ENCODE assay signal across 2 cellular contexts in genomic region chr6:150902142-150902800, GRCh38.
TF ChIP-seq lines count a peak whose summit lies in the region.

No MANE protein-coding gene starts in this region.

TF ChIP-seq in IMR-90, 13 proteins besides CTCF, POLR2A, EP300 and RAD21:
- TF ChIP-seq RFX5 (IDR thresholded peaks at IDR 0.05; ENCODE audit: low read depth, low read length), result no peak
- TF ChIP-seq CEBPB (IDR thresholded peaks at IDR 0.05; ENCODE audit: low read depth, low read length), result peak; percentile 91

TF ChIP-seq in K562, 482 proteins besides CTCF, POLR2A, EP300 and RAD21:
- TF ChIP-seq CBFA2T3 (IDR thresholded peaks at IDR 0.05), result 0 out of 2 replicates have a peak, but pooled peaks have one; percentile 20
- peak; percentile 50; the same call in 1 of the 2 replicates for TF ChIP-seq CEBPG (CRISPR knock-in tag; IDR thresholded peaks at IDR 0.05)
- TF ChIP-seq CEBPG (tag; conservative IDR thresholded peaks at IDR 0.05 in 1 of 2, IDR thresholded peaks at IDR 0.05 in 1 of 2), result peak; percentile 87
- 0 out of 2 replicates have a peak, but pooled peaks have one; percentile 10 for TF ChIP-seq ZNF140 (CRISPR knock-in tag; IDR thresholded peaks at IDR 0.05)
- TF ChIP-seq ZNF282 (CRISPR knock-in tag; IDR thresholded peaks at IDR 0.05), result no peak
- peak; percentile 83 for TF ChIP-seq ATF3 (IDR thresholded peaks at IDR 0.05)
- no peak for TF ChIP-seq ATF3 (CRISPR knock-in tag; conservative IDR thresholded peaks at IDR 0.05)
- 0 out of 2 replicates have a peak, but pooled peaks have one; percentile 27 for TF ChIP-seq ZNF740 (CRISPR knock-in tag; IDR thresholded peaks at IDR 0.05)
- TF ChIP-seq ZNF740 (tag; IDR thresholded peaks at IDR 0.05), result no peak
- TF ChIP-seq TAL1 (IDR thresholded peaks at IDR 0.05), result peak; percentile 20; the same call in 1 of the 2 replicates
- peak; percentile 82 for TF ChIP-seq CEBPB (tag; IDR thresholded peaks at IDR 0.05)
- TF ChIP-seq SLC30A9 (CRISPR knock-in tag; IDR thresholded peaks at IDR 0.05), result no peak
- no peak for TF ChIP-seq MLLT1 (IDR thresholded peaks at IDR 0.05)
- no peak for TF ChIP-seq ADNP (tag; IDR thresholded peaks at IDR 0.05)
TF ChIP-seq in K562: peak in this region for 7.
